1 cellular context compared by ENCODE assay signal in the genomic region with DNA sequence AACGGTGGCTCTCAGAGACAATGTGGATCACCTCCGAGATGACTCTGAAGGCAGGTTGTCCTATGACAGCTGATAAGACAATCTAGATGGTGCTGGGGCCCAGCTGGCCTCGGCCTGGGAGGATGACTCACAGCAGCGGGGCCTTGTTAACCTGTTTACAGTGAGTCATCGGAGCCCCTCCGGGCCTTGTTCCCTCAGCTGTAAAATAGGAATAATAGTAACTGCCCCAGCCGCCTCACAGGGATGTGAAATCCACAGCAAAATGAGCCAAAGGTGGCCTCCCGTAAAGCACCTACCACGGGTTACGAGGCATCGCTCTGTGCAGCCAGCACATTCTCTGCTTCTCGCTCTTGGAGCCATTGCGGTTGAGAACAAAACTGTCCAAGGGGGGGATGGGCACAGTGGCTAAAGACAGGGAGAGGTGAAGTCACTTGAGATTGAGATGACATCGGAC.
TF ChIP-seq lines count a peak whose summit lies in the region.

No MANE protein-coding gene starts in this region.

TF ChIP-seq in K562, 482 proteins besides CTCF, POLR2A, EP300 and RAD21 (continued from another document):
- TF ChIP-seq UBTF (IDR thresholded peaks at IDR 0.05; ENCODE audit: borderline replicate concordance in 1 of 2, low read depth in 2 of 2, low read length in 2 of 2): no peak
- peak; percentile 94 for TF ChIP-seq SOX6 (IDR thresholded peaks at IDR 0.05)
- no peak for TF ChIP-seq NR2C2 (CRISPR knock-in tag; IDR thresholded peaks at IDR 0.05)
- no peak for TF ChIP-seq NR2C2 (tag; IDR thresholded peaks at IDR 0.05)
- TF ChIP-seq YBX1 (IDR thresholded peaks at IDR 0.05): no peak
- no peak for TF ChIP-seq RERE (CRISPR knock-in tag; IDR thresholded peaks at IDR 0.05; ENCODE audit: borderline replicate concordance)
- 0 out of 2 replicates have a peak, but pooled peaks have one; percentile 45 for TF ChIP-seq MTA1 (IDR thresholded peaks at IDR 0.05; ENCODE audit: borderline replicate concordance)
- peak in 1 of 2 experiments; percentile 45; a peak in 2 of 4 replicates for TF ChIP-seq KDM1A (IDR thresholded peaks at IDR 0.05)
- no peak for TF ChIP-seq ZNF655 (CRISPR knock-in tag; IDR thresholded peaks at IDR 0.05)
- no peak for TF ChIP-seq FOXM1 (IDR thresholded peaks at IDR 0.05; ENCODE audit: low read depth)
- no peak for TF ChIP-seq FOXM1 (CRISPR knock-in tag; IDR thresholded peaks at IDR 0.05; ENCODE audit: low read depth)
- TF ChIP-seq NFE2 (IDR thresholded peaks at IDR 0.05; ENCODE audit: low read depth): peak; percentile 59
